Comparison of ENCODE assay signal across 10 cellular contexts in genomic region chrX:46649421-46650260, GRCh38.
DNase-seq lines count a peak whose midpoint lies in the region; TF ChIP-seq lines count a peak whose summit lies in the region.
"Had no signal": no experiment of that assay in that cellular context is flagged by ENCODE, and none has a peak within 500 bp of the region (broad histone marks: within the 10 kb centered on the region; RNA-seq: fewer than 3 reads in every experiment).

No MANE protein-coding gene starts in this region.

- H3K27ac ChIP-seq in SK-N-MC, result peak overlapping the region; percentile 83
- no peak overlapping the region for H3K27ac ChIP-seq in hepatocyte
- peak overlapping the region; percentile 57 for H3K27ac ChIP-seq in smooth muscle cell (ENCODE audit: low read depth)
- H3K27ac ChIP-seq: vagina had no signal

- H3K4me1 Mint-ChIP-seq in activated CD4-positive, alpha-beta memory T cell treated with anti-CD3 and anti-CD28 coated beads, Interleukin-2, amount 10 ng/mL, durations not matched to agents 7 days and 5 days, result peaks cover 8% of the 10 kb centered on the region

- in situ Hi-C loops in KBM-7 (cut with MboI; ENCODE audit: low pct_unique_long_range_greater_than_20kb, low sequenced_read_pairs), result no loop called here

- H3K9me2 ChIP-seq in hepatocyte (replicated peaks; ENCODE audit: insufficient read depth), result no peaks in the 10 kb centered on the region

- H3K4me1 ChIP-seq in hepatocyte (ENCODE audit: insufficient read depth) (peaks cover 4% of the 10 kb centered on the region), smooth muscle cell (ENCODE audit: low read depth) (peaks cover 25% of the 10 kb centered on the region)

- no peaks in the 10 kb centered on the region for H4K20me1 ChIP-seq in hepatocyte (ENCODE audit: insufficient read depth, poor library complexity, severe bottlenecking)
- H4K20me1 ChIP-seq in smooth muscle cell (ENCODE audit: low read depth), result no peaks in the 10 kb centered on the region

- H3K27me3 Mint-ChIP-seq in activated CD4-positive, alpha-beta memory T cell treated with anti-CD3 and anti-CD28 coated beads, Interleukin-2, amount 10 ng/mL, durations not matched to agents 7 days and 5 days, result no peaks in the 10 kb centered on the region
- H3K27me3 Mint-ChIP-seq: activated CD4-positive, alpha-beta memory T cell treated with anti-CD3 and anti-CD28 coated beads for 36 hours had no signal

- TF ChIP-seq CTCF in hepatocyte (IDR thresholded peaks at IDR 0.05; ENCODE audit: poor library complexity) (no peak), smooth muscle cell (IDR thresholded peaks at IDR 0.05; ENCODE audit: borderline replicate concordance, insufficient read depth, poor library complexity, severe bottlenecking) (no peak)

- H3K9ac ChIP-seq in SK-N-MC (ENCODE audit: insufficient read length), result no peak overlapping the region
- no peak overlapping the region for H3K9ac ChIP-seq in smooth muscle cell (ENCODE audit: low read depth)

- H3K36me3 ChIP-seq in SK-N-MC (ENCODE audit: insufficient read depth, low read length), result no peaks in the 10 kb centered on the region
- no peaks in the 10 kb centered on the region for H3K36me3 ChIP-seq in hepatocyte (replicated peaks; ENCODE audit: insufficient read depth, low read depth)
- H3K36me3 ChIP-seq in smooth muscle cell (ENCODE audit: low read depth), result no peaks in the 10 kb centered on the region
- H3K36me3 ChIP-seq: vagina had no signal

- no peaks in the 10 kb centered on the region for H3F3A ChIP-seq in smooth muscle cell (ENCODE audit: low read depth)

- H3K9me3 ChIP-seq in SK-N-MC (ENCODE audit: low read depth, low read length) (no peaks in the 10 kb centered on the region), hepatocyte (ENCODE audit: low read depth) (no peaks in the 10 kb centered on the region), smooth muscle cell (replicated peaks; ENCODE audit: low read depth) (no peaks in the 10 kb centered on the region)
- H3K9me3 ChIP-seq: vagina had no signal

- H3K9me3 Mint-ChIP-seq in activated CD4-positive, alpha-beta memory T cell treated with anti-CD3 and anti-CD28 coated beads, Interleukin-2, amount 10 ng/mL, durations not matched to agents 7 days and 5 days, result no peaks in the 10 kb centered on the region
- H3K9me3 Mint-ChIP-seq: activated CD4-positive, alpha-beta memory T cell treated with anti-CD3 and anti-CD28 coated beads for 36 hours had no signal

- H3K27me3 ChIP-seq in hepatocyte, result no peaks in the 10 kb centered on the region
- H3K27me3 ChIP-seq in smooth muscle cell (ENCODE audit: low read depth), result no peaks in the 10 kb centered on the region
- H3K27me3 ChIP-seq: vagina had no signal

- WGBS in hepatocyte (ENCODE audit: low lambda C conversion rate, missing lambda C conversion rate), result 60% methylated on average over 7 of the region's 7 CpGs
- 43% methylated on average over 7 of the region's 7 CpGs for WGBS in smooth muscle cell (ENCODE audit: low lambda C conversion rate)

- H3K4me3 ChIP-seq in SK-N-MC (peak overlapping the region; percentile 63), hepatocyte (no peak overlapping the region), smooth muscle cell (no peak overlapping the region)
- H3K4me3 ChIP-seq: K562, vagina had no signal

- H2AFZ ChIP-seq in hepatocyte (no peak overlapping the region), smooth muscle cell (ENCODE audit: low read depth) (no peak overlapping the region)

- CTCF ChIA-PET in activated CD4-positive, alpha-beta memory T cell treated with anti-CD3 and anti-CD28 coated beads, Interleukin-2, amount 10 ng/mL, durations not matched to agents 7 days and 5 days (lab: Charles Lee), result interaction anchor here (0.6 kb wide), 1 partner anchor 734 kb away, joined by 3 read pairs; no protein-coding TSS in a partner anchor

- no peaks in the 10 kb centered on the region for H3K79me2 ChIP-seq in hepatocyte
- no peaks in the 10 kb centered on the region for H3K79me2 ChIP-seq in smooth muscle cell (ENCODE audit: low read depth)

- no peak overlapping the region for H3K4me2 ChIP-seq in hepatocyte
- peak overlapping the region; percentile 64 for H3K4me2 ChIP-seq in smooth muscle cell

- DNase-seq in KBM-7, result peak; percentile 88
- DNase-seq in SK-N-MC (ENCODE audit: low read depth, low spot score), result no peak
- peak; percentile 11 for DNase-seq in hepatocyte (ENCODE audit: low spot score)
- no peak for DNase-seq in smooth muscle cell (lab: John Stamatoyannopoulos, UW; ENCODE audit: unreplicated experiment)
- DNase-seq in amniotic stem cell (lab: John Stamatoyannopoulos, UW), result no peak
- no peak for DNase-seq in activated CD4-positive, alpha-beta memory T cell treated with anti-CD3 and anti-CD28 coated beads, Interleukin-2, amount 10 ng/mL, durations not matched to agents 7 days and 5 days
- DNase-seq in activated CD4-positive, alpha-beta T cell treated with anti-CD3 and anti-CD28 coated beads for 1 hour, result no peak
- DNase-seq: activated CD4-positive, alpha-beta memory T cell treated with anti-CD3 and anti-CD28 coated beads for 36 hours had no signal

- POLR2A ChIA-PET in activated CD4-positive, alpha-beta memory T cell treated with anti-CD3 and anti-CD28 coated beads, Interleukin-2, amount 10 ng/mL, durations not matched to agents 7 days and 5 days (lab: Charles Lee), result no interaction called here

- no peak overlapping the region for H3K4me3 Mint-ChIP-seq in activated CD4-positive, alpha-beta memory T cell treated with anti-CD3 and anti-CD28 coated beads, Interleukin-2, amount 10 ng/mL, durations not matched to agents 7 days and 5 days
- H3K4me3 Mint-ChIP-seq: activated CD4-positive, alpha-beta memory T cell treated with anti-CD3 and anti-CD28 coated beads for 36 hours had no signal

- H3K36me3 Mint-ChIP-seq in activated CD4-positive, alpha-beta memory T cell treated with anti-CD3 and anti-CD28 coated beads, Interleukin-2, amount 10 ng/mL, durations not matched to agents 7 days and 5 days (ENCODE audit: low read depth), result peaks cover 6% of the 10 kb centered on the region

- H3K27ac Mint-ChIP-seq in activated CD4-positive, alpha-beta memory T cell treated with anti-CD3 and anti-CD28 coated beads, Interleukin-2, amount 10 ng/mL, durations not matched to agents 7 days and 5 days, result no peak overlapping the region
- H3K27ac Mint-ChIP-seq: activated CD4-positive, alpha-beta memory T cell treated with anti-CD3 and anti-CD28 coated beads for 36 hours had no signal

Comparison
In these comparisons a context has a peak if more than half of its experiments do, and no peak if none do; other contexts are left out.
1. DNase-seq: peak in KBM-7 (single experiment) and hepatocyte (single experiment); none in SK-N-MC (single experiment), smooth muscle cell (single experiment), amniotic stem cell (single experiment), activated CD4-positive, alpha-beta memory T cell treated with anti-CD3 and anti-CD28 coated beads, Interleukin-2, amount 10 ng/mL, durations not matched to agents 7 days and 5 days (single experiment) and activated CD4-positive, alpha-beta T cell treated with anti-CD3 and anti-CD28 coated beads for 1 hour (single experiment).